23 cellular contexts compared by ENCODE assay signal in genomic region chr10:49363309-49364031, GRCh38. TPM values are rescaled to one million over a fixed set of nuclear protein-coding genes. Genes with fewer than 3 reads are reported as not detected.
"Had no signal": no experiment of that assay in that cellular context is flagged by ENCODE, and none has a peak within 500 bp of the region (broad histone marks: within the 10 kb centered on the region; RNA-seq: fewer than 3 reads in every experiment).

No MANE protein-coding gene starts in this region.

- H3K27me3 Mint-ChIP-seq: activated CD4-positive, alpha-beta T cell treated with anti-CD3 and anti-CD28 coated beads, Interleukin-2, amount 10 ng/mL, durations not matched to agents 24 days and 14 days; memory B cell had no signal

- DNase-seq: activated CD4-positive, alpha-beta T cell treated with anti-CD3 and anti-CD28 coated beads, Interleukin-2, amount 10 ng/mL, durations not matched to agents 24 days and 14 days; activated T-cell treated with anti-CD3 and anti-CD28 coated beads for 4 hours; amygdala; dorsolateral prefrontal cortex; foreskin fibroblast; hippocampal formation; islet precursor cell; mucosa of descending colon; naive thymus-derived CD4-positive, alpha-beta T cell; ovary; psoas muscle; stimulated activated CD4-positive, alpha-beta T cell treated with anti-CD3 and anti-CD28 coated beads, Interleukin-4, amount 100 ng/mL, for 24 hours had no signal

- H3K4me1 ChIP-seq: neural progenitor cell, psoas muscle had no signal

- H3K9ac ChIP-seq: neural progenitor cell had no signal

- H3K4me3 ChIP-seq: cardiac muscle cell, dorsolateral prefrontal cortex, mucosa of descending colon, neural progenitor cell, ovary, psoas muscle had no signal

- H3K9me3 ChIP-seq: mucosa of descending colon, ovary, psoas muscle had no signal

- H3K4me3 Mint-ChIP-seq: activated CD4-positive, alpha-beta T cell treated with anti-CD3 and anti-CD28 coated beads, Interleukin-2, amount 10 ng/mL, durations not matched to agents 24 days and 14 days; activated naive CD8-positive, alpha-beta T cell; activated T-helper 1 cell treated with anti-CD3 and anti-CD28 coated beads, Interleukin-12 subunit alpha, Interleukin-12 subunit beta, Interleukin-2, Interleukin-4 antibody, amounts not matched to agents 30 ng/mL and 10 ng/mL and 1 ng/mL, durations not matched to agents 14 hours and 24 hours and 36 hours; memory B cell; naive thymus-derived CD4-positive, alpha-beta T cell; neural progenitor cell; stimulated activated effector memory CD8-positive, alpha-beta T cell treated with anti-CD3 and anti-CD28 coated beads, Interleukin-12 subunit alpha, Interleukin-12 subunit beta, amount 100 ng/mL, for 72 hours; T-helper 1 cell treated with Interleukin-12 subunit alpha and Interleukin-12 subunit beta and Interleukin-4 antibody, amounts not matched to agents 30 μg/mL and 1 μg/mL, for 36 hours had no signal

- H3K27ac Mint-ChIP-seq: activated CD4-positive, alpha-beta T cell treated with anti-CD3 and anti-CD28 coated beads, Interleukin-2, amount 10 ng/mL, durations not matched to agents 24 days and 14 days; activated naive CD8-positive, alpha-beta T cell; activated T-helper 1 cell treated with anti-CD3 and anti-CD28 coated beads, Interleukin-12 subunit alpha, Interleukin-12 subunit beta, Interleukin-2, Interleukin-4 antibody, amounts not matched to agents 30 ng/mL and 10 ng/mL and 1 ng/mL, durations not matched to agents 14 hours and 24 hours and 36 hours; naive thymus-derived CD4-positive, alpha-beta T cell; neural progenitor cell; stimulated activated effector memory CD8-positive, alpha-beta T cell treated with anti-CD3 and anti-CD28 coated beads, Interleukin-12 subunit alpha, Interleukin-12 subunit beta, amount 100 ng/mL, for 72 hours; T-helper 1 cell treated with Interleukin-12 subunit alpha and Interleukin-12 subunit beta and Interleukin-4 antibody, amounts not matched to agents 30 μg/mL and 1 μg/mL, for 36 hours had no signal

- H3K27me3 ChIP-seq: cardiac muscle cell, neural progenitor cell, ovary had no signal

- H3K36me3 ChIP-seq: cardiac muscle cell, neural progenitor cell, ovary had no signal

- H3K36me3 Mint-ChIP-seq: activated naive CD8-positive, alpha-beta T cell; memory B cell; naive thymus-derived CD4-positive, alpha-beta T cell; neural progenitor cell; stimulated activated effector memory CD8-positive, alpha-beta T cell treated with anti-CD3 and anti-CD28 coated beads, Interleukin-12 subunit alpha, Interleukin-12 subunit beta, amount 100 ng/mL, for 72 hours had no signal

- H3K27ac ChIP-seq: cardiac muscle cell, dorsolateral prefrontal cortex, neural progenitor cell, ovary, psoas muscle had no signal

- H3K4me1 Mint-ChIP-seq: activated CD4-positive, alpha-beta T cell treated with anti-CD3 and anti-CD28 coated beads, Interleukin-2, amount 10 ng/mL, durations not matched to agents 24 days and 14 days; stimulated activated effector memory CD8-positive, alpha-beta T cell treated with anti-CD3 and anti-CD28 coated beads, Interleukin-12 subunit alpha, Interleukin-12 subunit beta, amount 100 ng/mL, for 72 hours had no signal

- H3K9me3 Mint-ChIP-seq: activated CD4-positive, alpha-beta T cell treated with anti-CD3 and anti-CD28 coated beads, Interleukin-2, amount 10 ng/mL, durations not matched to agents 24 days and 14 days; activated T-helper 1 cell treated with anti-CD3 and anti-CD28 coated beads, Interleukin-12 subunit alpha, Interleukin-12 subunit beta, Interleukin-2, Interleukin-4 antibody, amounts not matched to agents 30 ng/mL and 10 ng/mL and 1 ng/mL, durations not matched to agents 14 hours and 24 hours and 36 hours; memory B cell; neural progenitor cell; stimulated activated effector memory CD8-positive, alpha-beta T cell treated with anti-CD3 and anti-CD28 coated beads, Interleukin-12 subunit alpha, Interleukin-12 subunit beta, amount 100 ng/mL, for 72 hours; T-helper 1 cell treated with Interleukin-12 subunit alpha and Interleukin-12 subunit beta and Interleukin-4 antibody, amounts not matched to agents 30 μg/mL and 1 μg/mL, for 36 hours had no signal

- ATAC-seq: psoas muscle, sciatic nerve had no signal

RNA-seq across cellular contexts. Expression of gene DRGX, which starts 32.4 kb away (rescaled TPM):
- total RNA-seq: activated T-helper 1 cell treated with anti-CD3 and anti-CD28 coated beads, Interleukin-12 subunit alpha, Interleukin-12 subunit beta, Interleukin-2, Interleukin-4 antibody, amounts not matched to agents 30 ng/mL and 10 ng/mL and 1 ng/mL, durations not matched to agents 14 hours and 24 hours and 36 hours; cardiac muscle cell; chondrocyte; glomerular endothelial cell; naive thymus-derived CD4-positive, alpha-beta T cell; ovary; psoas muscle; sciatic nerve; ureter had no signal
